8 cellular contexts compared by ENCODE assay signal in the genomic region with DNA sequence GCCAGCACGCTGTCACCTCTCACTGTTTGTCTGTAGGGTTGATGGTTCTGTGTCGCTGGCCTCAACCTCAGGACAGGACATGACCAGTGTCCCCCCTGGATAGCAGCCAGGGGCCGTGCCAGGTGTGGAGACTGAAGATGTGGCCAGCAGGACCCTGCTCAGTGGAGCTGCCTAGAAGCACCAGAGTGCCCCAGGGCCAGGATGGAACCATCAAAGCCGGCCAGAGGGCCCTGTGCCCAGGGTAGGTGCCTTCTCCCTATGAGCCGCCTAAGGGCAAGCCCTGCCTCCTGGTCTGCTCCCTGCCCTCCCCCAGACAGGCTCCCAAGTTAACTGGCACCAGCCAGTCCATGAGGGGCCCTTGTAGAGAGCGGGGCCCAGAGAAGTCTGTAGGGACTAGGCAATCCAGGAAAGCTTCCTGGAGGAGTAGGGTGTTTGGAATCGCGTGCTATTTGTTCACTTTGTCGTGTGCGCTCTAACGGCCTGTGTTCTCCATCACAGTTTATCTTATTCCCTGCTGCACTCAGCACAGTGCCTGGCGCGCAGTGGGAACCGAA. TPM values are rescaled to one million over a fixed set of nuclear protein-coding genes. Genes with fewer than 3 reads are reported as not detected.
A peak's percentile ranks its signal among the peaks of the same experiment; 100 is the strongest.
DNase-seq lines count a peak whose midpoint lies in the region; ATAC-seq and TF ChIP-seq lines count a peak whose summit lies in the region.

No MANE protein-coding gene starts in this region.

- H3K4me1 Mint-ChIP-seq in Calu3 (ENCODE audit: low read depth, unreplicated experiment), result peaks cover 24% of the 10 kb centered on the region
- peaks cover 18% of the 10 kb centered on the region for H3K4me1 Mint-ChIP-seq in endothelial cell (ENCODE audit: unreplicated experiment)

- H3K27ac ChIP-seq in osteoblast (ENCODE audit: low read depth, low read length), result no peak overlapping the region

- peaks cover 25% of the 10 kb centered on the region for H3K36me3 ChIP-seq in osteoblast (ENCODE audit: insufficient read depth, low read length)

- no peak for ATAC-seq in GM21390 (IDR thresholded peaks at IDR 0.05; ENCODE audit: unreplicated experiment)

- no peak for TF ChIP-seq POLR2A in NB4 (IDR thresholded peaks at IDR 0.05; ENCODE audit: extremely low read depth, insufficient read length)

- peak overlapping the region; percentile 83 for H3K27ac Mint-ChIP-seq in Calu3 (ENCODE audit: unreplicated experiment)
- no peak overlapping the region for H3K27ac Mint-ChIP-seq in endothelial cell (ENCODE audit: unreplicated experiment)

- H3K9me3 ChIP-seq in osteoblast (ENCODE audit: low read depth, low read length), result no peaks in the 10 kb centered on the region

- H4K20me1 ChIP-seq in osteoblast (ENCODE audit: insufficient read depth, low read length), result peaks cover 34% of the 10 kb centered on the region

- H3K27me3 ChIP-seq in osteoblast (ENCODE audit: insufficient read depth, low read length), result no peaks in the 10 kb centered on the region

- peak overlapping the region; percentile 80 for H3K4me2 ChIP-seq in osteoblast (ENCODE audit: insufficient read depth, low read length)

- H3K4me1 ChIP-seq in osteoblast (ENCODE audit: insufficient read depth, low read length), result peaks cover 18% of the 10 kb centered on the region

- peak overlapping the region; percentile 88 for H2AFZ ChIP-seq in osteoblast (ENCODE audit: low read length)

- no peaks in the 10 kb centered on the region for H3K9me3 Mint-ChIP-seq in Calu3 (ENCODE audit: low read depth, unreplicated experiment)
- no peaks in the 10 kb centered on the region for H3K9me3 Mint-ChIP-seq in endothelial cell (ENCODE audit: unreplicated experiment)

- H3K4me3 ChIP-seq in NB4 (ENCODE audit: low read depth, low read length) (peak overlapping the region; percentile 16), osteoblast (ENCODE audit: insufficient read depth, low read length) (peak overlapping the region; percentile 93)

- peaks cover 35% of the 10 kb centered on the region for H3K79me2 ChIP-seq in osteoblast (ENCODE audit: insufficient read depth, low read length)

- TF ChIP-seq CTCF in Calu3 (IDR thresholded peaks at IDR 0.05; ENCODE audit: unreplicated experiment) (no peak), NB4 (IDR thresholded peaks at IDR 0.05; ENCODE audit: low read depth, low read length) (no peak), endothelial cell (IDR thresholded peaks at IDR 0.05; ENCODE audit: unreplicated experiment) (no peak), osteoblast (IDR thresholded peaks at IDR 0.05; ENCODE audit: extremely low read depth, low read depth, low read length) (no peak)

- DNase-seq in Calu3 (no peak), NB4 (ENCODE audit: low read depth) (no peak), endothelial cell (ENCODE audit: low spot score) (no peak), osteoblast (ENCODE audit: insufficient read length, low spot score, missing footprints) (peak; percentile 60), DMS79 (lab: John Stamatoyannopoulos, UW) (no peak), NCI-H82 treated with DMSO at 0.1 percent for 48 hours (lab: John Stamatoyannopoulos, UW; ENCODE audit: unreplicated experiment) (no peak)
- no peak for DNase-seq in stimulated activated CD4-positive, alpha-beta T cell treated with anti-CD3 and anti-CD28 coated beads, Interleukin-2, amount 100 ng/mL, for 48 hours

- H3K27me3 Mint-ChIP-seq in Calu3 (ENCODE audit: unreplicated experiment) (peaks cover 21% of the 10 kb centered on the region), endothelial cell (ENCODE audit: unreplicated experiment) (peaks cover 6% of the 10 kb centered on the region)

- CTCF ChIA-PET in Calu3 (lab: Charles Lee), result no interaction called here

- H3K4me3 Mint-ChIP-seq in Calu3 (ENCODE audit: low read depth, unreplicated experiment), result peak overlapping the region; percentile 74
- H3K4me3 Mint-ChIP-seq in endothelial cell (ENCODE audit: unreplicated experiment), result peak overlapping the region; percentile 77

- H3K36me3 Mint-ChIP-seq in Calu3 (ENCODE audit: insufficient read depth, unreplicated experiment) (peaks cover 49% of the 10 kb centered on the region), endothelial cell (ENCODE audit: low read depth, unreplicated experiment) (peaks cover 20% of the 10 kb centered on the region)

- intact Hi-C loops in Calu3 (cut with micrococcal nuclease; ENCODE audit: unreplicated experiment), result no loop called here

- BruUV-seq in Calu3 (replicated peaks; lab: Mats Ljungman, UMichigan), result no TSS peak

RNA-seq across cellular contexts. Expression of a gene that starts 0.5 kb away (rescaled TPM):
- total RNA-seq in Calu3 (2022) (148 and 153 TPM in 2 replicates), endothelial cell (ENCODE audit: unreplicated experiment) (122 TPM), osteoblast (82.8 and 109 TPM in 2 replicates)

RNA-seq across cellular contexts. Expression of a gene that starts 4.3 kb away (rescaled TPM):
- total RNA-seq in Calu3 (2022) (not detected in 2 replicates), endothelial cell (ENCODE audit: unreplicated experiment) (not detected), osteoblast (not detected in 2 replicates)

RNA-seq across cellular contexts. Expression of a gene that starts 5.8 kb away (rescaled TPM):
- 2,674 and 2,950 TPM in 2 replicates for total RNA-seq in Calu3 (2022)
- 3,223 TPM for total RNA-seq in endothelial cell (ENCODE audit: unreplicated experiment)
- total RNA-seq in osteoblast, result 1,815 and 2,359 TPM in 2 replicates

RNA-seq across cellular contexts. Expression of a gene that starts 7.9 kb away (rescaled TPM):
- total RNA-seq in Calu3 (2022) (not detected in 2 replicates), endothelial cell (ENCODE audit: unreplicated experiment) (not detected), osteoblast (0.36 TPM in 1 of 2 replicates, not detected in the other)

RNA-seq across cellular contexts. Expression of a gene that starts 13.1 kb away (rescaled TPM):
- 62.0 and 71.1 TPM in 2 replicates for total RNA-seq in Calu3 (2022)
- total RNA-seq in endothelial cell (ENCODE audit: unreplicated experiment), result 25.0 TPM
- total RNA-seq in osteoblast, result 22.4 and 26.1 TPM in 2 replicates
